In genomic region chr12:15540469-15540872, GRCh38 we compare ENCODE assay signal across 15 cellular contexts.
DNase-seq lines count a peak whose midpoint lies in the region; ATAC-seq and TF ChIP-seq lines count a peak whose summit lies in the region.
"Had no signal": no experiment of that assay in that cellular context is flagged by ENCODE, and none has a peak within 500 bp of the region (broad histone marks: within the 10 kb centered on the region; RNA-seq: fewer than 3 reads in every experiment).

No MANE protein-coding gene starts in this region.

- TF ChIP-seq POLR2A in uterus (IDR thresholded peaks at IDR 0.05) = no peak

- H3K36me3 ChIP-seq in uterus (no peaks in the 10 kb centered on the region), psoas muscle (ENCODE audit: insufficient read depth in 1 of 2, low read depth in 1 of 2) (no peaks in the 10 kb centered on the region)
- H3K36me3 ChIP-seq in effector memory CD4-positive, alpha-beta T cell (ENCODE audit: control insufficient read depth, insufficient read depth, low read length) = no peaks in the 10 kb centered on the region
- H3K36me3 ChIP-seq: sigmoid colon, suprapubic skin had no signal

- H3K9me3 ChIP-seq in uterus (no peaks in the 10 kb centered on the region), psoas muscle (no peaks in the 10 kb centered on the region)
- no peaks in the 10 kb centered on the region for H3K9me3 ChIP-seq in effector memory CD4-positive, alpha-beta T cell (ENCODE audit: control insufficient read depth, low read length)
- H3K9me3 ChIP-seq: sigmoid colon, suprapubic skin had no signal

- no peak overlapping the region for H3K4me3 ChIP-seq in fibroblast of villous mesenchyme (ENCODE audit: low read depth, low read length)
- no peak overlapping the region for H3K4me3 ChIP-seq in uterus
- H3K4me3 ChIP-seq in psoas muscle = no peak overlapping the region
- H3K4me3 ChIP-seq in effector memory CD4-positive, alpha-beta T cell (ENCODE audit: insufficient read depth, low read depth, low read length, poor library complexity, severe bottlenecking) = no peak overlapping the region
- H3K4me3 ChIP-seq: sigmoid colon, suprapubic skin had no signal

- H3K27ac ChIP-seq in uterus (peak overlapping the region; percentile 74 to 92), psoas muscle (no peak overlapping the region)
- no peak overlapping the region for H3K27ac ChIP-seq in effector memory CD4-positive, alpha-beta T cell (ENCODE audit: insufficient read depth, low read length, poor library complexity, severe bottlenecking)
- H3K27ac ChIP-seq: epithelial cell of prostate, suprapubic skin had no signal

- H3K4me1 ChIP-seq in uterus = peaks cover 0 to 10% of the 10 kb centered on the region in 2 donors
- no peaks in the 10 kb centered on the region for H3K4me1 ChIP-seq in psoas muscle
- peaks cover 7% of the 10 kb centered on the region for H3K4me1 ChIP-seq in effector memory CD4-positive, alpha-beta T cell (ENCODE audit: control insufficient read depth, insufficient read depth, low read length, poor library complexity, severe bottlenecking)

- no peaks in the 10 kb centered on the region for H3K27me3 ChIP-seq in uterus
- peaks cover 0 to 4% (median 0%) of the 10 kb centered on the region in 3 donors for H3K27me3 ChIP-seq in psoas muscle (ENCODE audit: insufficient read depth in 3 of 3, low read length in 2 of 3)
- no peaks in the 10 kb centered on the region for H3K27me3 ChIP-seq in effector memory CD4-positive, alpha-beta T cell (replicated peaks; ENCODE audit: control insufficient read depth, insufficient read depth, low read length, poor library complexity, severe bottlenecking)
- H3K27me3 ChIP-seq: sigmoid colon, suprapubic skin had no signal

- TF ChIP-seq CTCF in fibroblast of villous mesenchyme (IDR thresholded peaks at IDR 0.05; ENCODE audit: insufficient read depth, low read depth, low read length) = no peak
- TF ChIP-seq CTCF in uterus (IDR thresholded peaks at IDR 0.05) = no peak
- no peak for TF ChIP-seq CTCF in psoas muscle (IDR thresholded peaks at IDR 0.05)

- DNase-seq in HCEC 1CT = peak; percentile 89
- DNase-seq in SK-N-DZ (ENCODE audit: low spot score) = peak; percentile 31
- DNase-seq in fibroblast of villous mesenchyme (ENCODE audit: low read depth) = peak; percentile 76
- no peak for DNase-seq in uterus
- DNase-seq in psoas muscle = no peak
- no peak for DNase-seq in effector memory CD4-positive, alpha-beta T cell
- DNase-seq in ureter (ENCODE audit: low spot score) = no peak
- DNase-seq: activated CD4-positive, alpha-beta T cell treated with anti-CD3 and anti-CD28 coated beads for 36 hours; activated T-cell treated with anti-CD3 and anti-CD28 coated beads, Interleukin-2, amount 50 U/mL, for 4 hours; DMS53; KBM-7; NCI-H187 treated with DMSO at 0.1 percent for 48 hours; sigmoid colon had no signal

- intact Hi-C loops in uterus (cut with DNase I; ENCODE audit: low total_unique reads) (no loop called here), psoas muscle (cut with DNase I) (no loop called here)

- no peak for ATAC-seq in psoas muscle
- ATAC-seq: activated CD4-positive, alpha-beta T cell treated with anti-CD3 and anti-CD28 coated beads for 36 hours; activated T-cell treated with anti-CD3 and anti-CD28 coated beads, Interleukin-2, amount 50 U/mL, for 4 hours had no signal

- 65 to 84% (median 73%) methylated on average over 1 of the region's 1 CpG for WGBS in psoas muscle, 3 donors

Comparison
In these comparisons a context has a peak if more than half of its experiments do, and no peak if none do; other contexts are left out.
1. DNase-seq: peak in HCEC 1CT (single experiment), SK-N-DZ (single experiment) and fibroblast of villous mesenchyme (single experiment); none in uterus (0 of 2), psoas muscle (0 of 2), effector memory CD4-positive, alpha-beta T cell (0 of 3) and ureter (single experiment).
2. H3K27ac ChIP-seq: peak in uterus (2 of 2); none in psoas muscle (single experiment) and effector memory CD4-positive, alpha-beta T cell (single experiment).